ENCODE assay signal across 14 cellular contexts in genomic region chrX:41518127-41518840, GRCh38.
DNase-seq lines count a peak whose midpoint lies in the region; ATAC-seq and TF ChIP-seq lines count a peak whose summit lies in the region.
"Had no signal": no experiment of that assay in that cellular context is flagged by ENCODE, and none has a peak within 500 bp of the region (broad histone marks: within the 10 kb centered on the region; RNA-seq: fewer than 3 reads in every experiment).

No MANE protein-coding gene starts in this region.

- no peak overlapping the region for H3K4me3 Mint-ChIP-seq in natural killer cell
- no peak overlapping the region for H3K4me3 Mint-ChIP-seq in natural killer cell treated with Interleukin-12 subunit alpha and Interleukin-12 subunit beta and Interleukin-15 and Interleukin-18, amount 100 ng/mL, for 72 hours
- H3K4me3 Mint-ChIP-seq in progenitor cell of endocrine pancreas (ENCODE audit: low read depth) = no peak overlapping the region
- H3K4me3 Mint-ChIP-seq: neural crest cell had no signal

- DNase-seq in natural killer cell = no peak
- DNase-seq in natural killer cell treated with Interleukin-12 subunit alpha and Interleukin-12 subunit beta and Interleukin-15 and Interleukin-18, amount 100 ng/mL, for 72 hours (ENCODE audit: low spot score) = no peak
- DNase-seq in activated T-helper 9 cell treated with anti-CD3 and anti-CD28 coated beads, Interleukin-2, amount 50 U/mL, for 16 hours (ENCODE audit: low read depth) = peak; percentile 14
- DNase-seq in progenitor cell of endocrine pancreas (ENCODE audit: low spot score, unreplicated experiment) = no peak
- DNase-seq in HUDEP-2 (lab: John Stamatoyannopoulos, UW; ENCODE audit: unreplicated experiment in 76 of 76) = no peak
- DNase-seq: anterior cingulate cortex, NCI-H1105 treated with DMSO at 0.1 percent for 48 hours, NCI-H446 had no signal

- no peaks in the 10 kb centered on the region for H3K27me3 Mint-ChIP-seq in natural killer cell (ENCODE audit: low read depth in 2 of 2)
- H3K27me3 Mint-ChIP-seq in natural killer cell treated with Interleukin-12 subunit alpha and Interleukin-12 subunit beta and Interleukin-15 and Interleukin-18, amount 100 ng/mL, for 72 hours = peaks cover 0 to 13% of the 10 kb centered on the region in 2 donors
- H3K27me3 Mint-ChIP-seq in progenitor cell of endocrine pancreas = no peaks in the 10 kb centered on the region

- H3K9me3 Mint-ChIP-seq in natural killer cell = no peaks in the 10 kb centered on the region
- no peaks in the 10 kb centered on the region for H3K9me3 Mint-ChIP-seq in natural killer cell treated with Interleukin-12 subunit alpha and Interleukin-12 subunit beta and Interleukin-15 and Interleukin-18, amount 100 ng/mL, for 72 hours
- peaks cover 7% of the 10 kb centered on the region for H3K9me3 Mint-ChIP-seq in progenitor cell of endocrine pancreas (ENCODE audit: low read depth)
- H3K9me3 Mint-ChIP-seq: neural crest cell had no signal

- H3K36me3 Mint-ChIP-seq in natural killer cell (no peaks in the 10 kb centered on the region), progenitor cell of endocrine pancreas (ENCODE audit: insufficient read depth) (peaks cover 3% of the 10 kb centered on the region)
- peaks cover 4% of the 10 kb centered on the region for H3K36me3 Mint-ChIP-seq in natural killer cell treated with Interleukin-12 subunit alpha and Interleukin-12 subunit beta and Interleukin-15 and Interleukin-18, amount 100 ng/mL, for 72 hours

- TF ChIP-seq CTCF in natural killer cell (IDR thresholded peaks at IDR 0.05) = no peak
- no peak for TF ChIP-seq CTCF in progenitor cell of endocrine pancreas (IDR thresholded peaks at IDR 0.05; ENCODE audit: unreplicated experiment)

- intact Hi-C loops in natural killer cell (cut with micrococcal nuclease) = no loop called here

- ATAC-seq in natural killer cell (peak; percentile 32 to 72 (median 34)), GM21423 (IDR thresholded peaks at IDR 0.05; ENCODE audit: unreplicated experiment) (no peak), HG02885 (IDR thresholded peaks at IDR 0.05; ENCODE audit: poor library complexity, unreplicated experiment) (no peak)
- ATAC-seq in natural killer cell treated with Interleukin-12 subunit alpha and Interleukin-12 subunit beta and Interleukin-15 and Interleukin-18, amount 100 ng/mL, for 72 hours = no peak

- H3K27ac Mint-ChIP-seq in natural killer cell = no peak overlapping the region
- H3K27ac Mint-ChIP-seq in natural killer cell treated with Interleukin-12 subunit alpha and Interleukin-12 subunit beta and Interleukin-15 and Interleukin-18, amount 100 ng/mL, for 72 hours = no peak overlapping the region
- H3K27ac Mint-ChIP-seq in progenitor cell of endocrine pancreas = peak overlapping the region; percentile 24

- peak overlapping the region; percentile 48 for H3K27ac ChIP-seq in temporal lobe (ENCODE audit: low read depth, low read length)
- H3K27ac ChIP-seq: vagina, VCaP had no signal

- H3K4me1 Mint-ChIP-seq in natural killer cell (peaks cover 5 to 6% of the 10 kb centered on the region in 2 donors), progenitor cell of endocrine pancreas (ENCODE audit: low read depth) (peaks cover 14% of the 10 kb centered on the region)
- H3K4me1 Mint-ChIP-seq in natural killer cell treated with Interleukin-12 subunit alpha and Interleukin-12 subunit beta and Interleukin-15 and Interleukin-18, amount 100 ng/mL, for 72 hours (ENCODE audit: low read depth in 2 of 2) = peaks cover 4 to 6% of the 10 kb centered on the region in 2 donors

Comparison
In these comparisons a context has a peak if more than half of its experiments do, and no peak if none do; other contexts are left out.
1. ATAC-seq: peak in natural killer cell (3 of 3); none in natural killer cell treated with Interleukin-12 subunit alpha and Interleukin-12 subunit beta and Interleukin-15 and Interleukin-18, amount 100 ng/mL, for 72 hours (0 of 2), GM21423 (single experiment) and HG02885 (single experiment).